Comparison of ENCODE assay signal across 9 cellular contexts in the genomic region with DNA sequence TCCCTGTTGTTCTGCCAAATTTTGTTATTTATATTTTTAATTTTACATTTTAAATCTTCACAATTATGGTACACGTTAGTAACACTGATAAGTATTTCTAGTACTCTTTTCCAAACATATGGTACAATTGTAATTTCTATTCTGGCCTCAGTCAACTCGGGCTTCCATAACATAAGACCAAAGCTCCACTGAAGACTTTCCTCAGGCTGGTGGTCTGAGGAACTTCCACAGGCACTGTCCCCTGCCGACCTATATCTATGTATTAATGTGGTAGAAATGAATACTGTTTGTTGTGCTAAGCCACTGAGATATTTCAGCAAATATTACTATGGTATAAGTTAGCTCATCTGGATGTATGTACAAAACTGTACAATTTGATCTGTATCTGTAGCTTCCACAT.
"Had no signal": no experiment of that assay in that cellular context is flagged by ENCODE, and none has a peak within 500 bp of the region (broad histone marks: within the 10 kb centered on the region; RNA-seq: fewer than 3 reads in every experiment).

No MANE protein-coding gene starts in this region.

- FAIRE-seq: HTR-8/SVneo had no signal

- H3K36me3 ChIP-seq: HAP-1 had no signal

- H3K9ac ChIP-seq: GM23248, KMS-11 had no signal

- H3K27ac ChIP-seq: GM23248, KMS-11 had no signal

- H3K4me2 ChIP-seq: KMS-11 had no signal

- H3K4me3 ChIP-seq: GM23248, HAP-1 had no signal

- DNase-seq: GM23248, GOT3, H7, IMR-90, Karpas-422, KBM-7 had no signal

- H2AFZ ChIP-seq: GM23248 had no signal

- H3K9me3 ChIP-seq: HAP-1 had no signal
